In the genomic region with DNA sequence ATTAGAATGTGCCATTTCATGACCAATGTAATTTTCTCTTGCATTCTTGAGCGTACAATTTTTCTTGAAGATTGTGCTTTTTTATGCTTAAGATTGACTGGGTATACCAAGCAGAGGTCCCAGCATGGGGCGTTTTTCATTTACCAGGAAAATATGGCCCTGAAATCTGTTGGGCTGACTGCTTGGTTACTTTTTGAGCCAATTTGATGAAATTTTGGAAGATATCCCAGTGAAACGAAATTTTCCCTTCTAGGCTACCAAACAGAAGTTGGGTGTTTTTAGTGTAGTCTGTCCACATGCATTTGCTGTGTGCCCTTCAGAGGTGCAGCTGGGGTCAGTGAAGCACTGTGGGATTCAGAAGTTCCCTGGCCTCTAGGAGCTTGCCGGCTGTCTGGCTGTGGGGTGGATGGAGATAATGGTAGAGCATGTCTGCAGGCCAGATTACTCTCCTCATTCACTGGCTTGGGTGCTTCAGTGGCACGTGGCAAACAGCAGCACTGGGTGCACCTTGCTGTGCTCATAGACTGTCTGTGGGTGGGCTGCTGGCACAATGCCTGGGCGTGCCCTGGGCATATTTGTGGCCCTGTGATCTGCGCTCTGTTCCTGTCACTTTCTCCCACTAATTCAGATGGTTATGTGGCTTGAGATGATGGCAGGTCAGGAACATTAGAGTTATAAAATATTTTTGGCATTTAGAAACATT, we compare ENCODE assay signal across 18 cellular contexts.
DNase-seq lines count a peak whose midpoint lies in the region; ATAC-seq and TF ChIP-seq lines count a peak whose summit lies in the region.
"Had no signal": no experiment of that assay in that cellular context is flagged by ENCODE, and none has a peak within 500 bp of the region (broad histone marks: within the 10 kb centered on the region; RNA-seq: fewer than 3 reads in every experiment).

No MANE protein-coding gene starts in this region.

- H3K9me3 Mint-ChIP-seq in activated T-helper 17 cell treated with anti-CD3 and anti-CD28 coated beads, Interleukin-2, amount 50 U/mL, for 72 hours = no peaks in the 10 kb centered on the region
- no peaks in the 10 kb centered on the region for H3K9me3 Mint-ChIP-seq in nephron
- H3K9me3 Mint-ChIP-seq: CD8-positive, alpha-beta T cell had no signal

- no peak overlapping the region for H3K27ac ChIP-seq in right atrium auricular region

- no peaks in the 10 kb centered on the region for H3K9me3 ChIP-seq in right atrium auricular region
- H3K9me3 ChIP-seq: BE2C had no signal

- no peak overlapping the region for H3K4me3 ChIP-seq in right atrium auricular region

- TF ChIP-seq CTCF in right atrium auricular region (IDR thresholded peaks at IDR 0.05) (no peak), nephron (IDR thresholded peaks at IDR 0.05; ENCODE audit: unreplicated experiment in 3 of 3) (no peak), GM13976 (IDR thresholded peaks at IDR 0.05; ENCODE audit: borderline replicate concordance, control extremely low read depth, extremely low read depth, insufficient read depth, missing control alignments) (no peak)

- H3K4me3 Mint-ChIP-seq in activated T-helper 17 cell treated with anti-CD3 and anti-CD28 coated beads, Interleukin-2, amount 50 U/mL, for 72 hours = no peak overlapping the region
- H3K4me3 Mint-ChIP-seq in nephron = no peak overlapping the region
- H3K4me3 Mint-ChIP-seq: CD8-positive, alpha-beta T cell had no signal

- DNase-seq in left ventricle myocardium superior (no peak), right atrium auricular region (ENCODE audit: low spot score) (no peak), iPS-NIHi7 (ENCODE audit: extremely low spot score) (no peak), T-helper 2 cell (no peak), GM13976 (ENCODE audit: low spot score) (no peak)
- DNase-seq: BE2C, DMS53, EL, GOT3, NCI-H1092 treated with DMSO at 0.1 percent for 48 hours, NCI-H1694, OCI-M1, Right ventricle myocardium superior had no signal

- intact Hi-C loops in left ventricle myocardium superior (cut with micrococcal nuclease) = no loop called here

- in situ Hi-C loops in GM13976 (cut with MboI; ENCODE audit: low sequenced_read_pairs, unreplicated experiment) = no loop called here

- ATAC-seq in left ventricle myocardium superior = peak; percentile 9
- ATAC-seq in activated T-helper 17 cell treated with anti-CD3 and anti-CD28 coated beads, Interleukin-2, amount 50 U/mL, for 72 hours (replicated peaks) = no peak
- no peak for ATAC-seq in SK-N-SH treated with all-trans-retinoic acid at 6 μM for 48 hours
- ATAC-seq: HCT116 had no signal

- H3K36me3 Mint-ChIP-seq in activated T-helper 17 cell treated with anti-CD3 and anti-CD28 coated beads, Interleukin-2, amount 50 U/mL, for 72 hours (ENCODE audit: low read depth) = peaks cover 5% of the 10 kb centered on the region
- H3K36me3 Mint-ChIP-seq in nephron (ENCODE audit: low read depth) = no peaks in the 10 kb centered on the region
- H3K36me3 Mint-ChIP-seq: CD8-positive, alpha-beta T cell had no signal

- H3K27ac Mint-ChIP-seq in activated T-helper 17 cell treated with anti-CD3 and anti-CD28 coated beads, Interleukin-2, amount 50 U/mL, for 72 hours = peak overlapping the region; percentile 26
- H3K27ac Mint-ChIP-seq in nephron = peak overlapping the region in 2 of 3 experiments; percentile 35 to 36
- H3K27ac Mint-ChIP-seq: CD8-positive, alpha-beta T cell had no signal

- H3K4me1 ChIP-seq in right atrium auricular region = peaks cover 0 to 14% of the 10 kb centered on the region in 2 donors
- H3K4me1 ChIP-seq: BE2C had no signal

- no peaks in the 10 kb centered on the region for H3K27me3 ChIP-seq in right atrium auricular region
- H3K27me3 ChIP-seq: BE2C had no signal

- no peaks in the 10 kb centered on the region for H3K36me3 ChIP-seq in right atrium auricular region
- H3K36me3 ChIP-seq: BE2C had no signal

- H3K4me1 Mint-ChIP-seq in activated T-helper 17 cell treated with anti-CD3 and anti-CD28 coated beads, Interleukin-2, amount 50 U/mL, for 72 hours = peaks cover 26% of the 10 kb centered on the region
- peaks cover 46% of the 10 kb centered on the region for H3K4me1 Mint-ChIP-seq in nephron

- no peaks in the 10 kb centered on the region for H3K27me3 Mint-ChIP-seq in activated T-helper 17 cell treated with anti-CD3 and anti-CD28 coated beads, Interleukin-2, amount 50 U/mL, for 72 hours
- peaks cover 5% of the 10 kb centered on the region for H3K27me3 Mint-ChIP-seq in nephron (ENCODE audit: low read depth)

TF ChIP-seq in SK-N-SH treated with all-trans-retinoic acid at 6 μM for 48 hours, 23 proteins besides CTCF, POLR2A, EP300 and RAD21 (continues in another document):
- no peak for TF ChIP-seq ZFP30 (CRISPR knock-in tag; IDR thresholded peaks at IDR 0.05)
- TF ChIP-seq, protein P1, sequence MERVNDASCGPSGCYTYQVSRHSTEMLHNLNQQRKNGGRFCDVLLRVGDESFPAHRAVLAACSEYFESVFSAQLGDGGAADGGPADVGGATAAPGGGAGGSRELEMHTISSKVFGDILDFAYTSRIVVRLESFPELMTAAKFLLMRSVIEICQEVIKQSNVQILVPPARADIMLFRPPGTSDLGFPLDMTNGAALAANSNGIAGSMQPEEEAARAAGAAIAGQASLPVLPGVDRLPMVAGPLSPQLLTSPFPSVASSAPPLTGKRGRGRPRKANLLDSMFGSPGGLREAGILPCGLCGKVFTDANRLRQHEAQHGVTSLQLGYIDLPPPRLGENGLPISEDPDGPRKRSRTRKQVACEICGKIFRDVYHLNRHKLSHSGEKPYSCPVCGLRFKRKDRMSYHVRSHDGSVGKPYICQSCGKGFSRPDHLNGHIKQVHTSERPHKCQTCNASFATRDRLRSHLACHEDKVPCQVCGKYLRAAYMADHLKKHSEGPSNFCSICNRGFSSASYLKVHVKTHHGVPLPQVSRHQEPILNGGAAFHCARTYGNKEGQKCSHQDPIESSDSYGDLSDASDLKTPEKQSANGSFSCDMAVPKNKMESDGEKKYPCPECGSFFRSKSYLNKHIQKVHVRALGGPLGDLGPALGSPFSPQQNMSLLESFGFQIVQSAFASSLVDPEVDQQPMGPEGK (CRISPR knock-in tag; IDR thresholded peaks at IDR 0.05; ENCODE audit: borderline replicate concordance) = no peak
- no peak for TF ChIP-seq TOX (CRISPR knock-in tag; IDR thresholded peaks at IDR 0.05; ENCODE audit: borderline replicate concordance)
- TF ChIP-seq BACH2 (CRISPR knock-in tag; IDR thresholded peaks at IDR 0.05; ENCODE audit: borderline replicate concordance) = no peak
- TF ChIP-seq ARNTL (CRISPR knock-in tag; IDR thresholded peaks at IDR 0.05; ENCODE audit: borderline replicate concordance, low read depth) = no peak
- TF ChIP-seq CSRNP3 (CRISPR knock-in tag; IDR thresholded peaks at IDR 0.05) = no peak
- TF ChIP-seq ZC3H10 (CRISPR knock-in tag; IDR thresholded peaks at IDR 0.05) = no peak
- no peak for TF ChIP-seq OSR1 (CRISPR knock-in tag; IDR thresholded peaks at IDR 0.05)
- TF ChIP-seq ZNF565 (CRISPR knock-in tag; conservative IDR thresholded peaks at IDR 0.05; ENCODE audit: low read depth) = no peak
- TF ChIP-seq CSDC2 (CRISPR knock-in tag; IDR thresholded peaks at IDR 0.05) = no peak
- TF ChIP-seq PPARA (CRISPR knock-in tag; IDR thresholded peaks at IDR 0.05; ENCODE audit: borderline replicate concordance) = no peak
- no peak for TF ChIP-seq TCF4 (CRISPR knock-in tag; IDR thresholded peaks at IDR 0.05; ENCODE audit: borderline replicate concordance)
- no peak for TF ChIP-seq ESRRG (CRISPR knock-in tag; IDR thresholded peaks at IDR 0.05)
- no peak for TF ChIP-seq ZNF8 (CRISPR knock-in tag; IDR thresholded peaks at IDR 0.05)
- TF ChIP-seq, protein P2, sequence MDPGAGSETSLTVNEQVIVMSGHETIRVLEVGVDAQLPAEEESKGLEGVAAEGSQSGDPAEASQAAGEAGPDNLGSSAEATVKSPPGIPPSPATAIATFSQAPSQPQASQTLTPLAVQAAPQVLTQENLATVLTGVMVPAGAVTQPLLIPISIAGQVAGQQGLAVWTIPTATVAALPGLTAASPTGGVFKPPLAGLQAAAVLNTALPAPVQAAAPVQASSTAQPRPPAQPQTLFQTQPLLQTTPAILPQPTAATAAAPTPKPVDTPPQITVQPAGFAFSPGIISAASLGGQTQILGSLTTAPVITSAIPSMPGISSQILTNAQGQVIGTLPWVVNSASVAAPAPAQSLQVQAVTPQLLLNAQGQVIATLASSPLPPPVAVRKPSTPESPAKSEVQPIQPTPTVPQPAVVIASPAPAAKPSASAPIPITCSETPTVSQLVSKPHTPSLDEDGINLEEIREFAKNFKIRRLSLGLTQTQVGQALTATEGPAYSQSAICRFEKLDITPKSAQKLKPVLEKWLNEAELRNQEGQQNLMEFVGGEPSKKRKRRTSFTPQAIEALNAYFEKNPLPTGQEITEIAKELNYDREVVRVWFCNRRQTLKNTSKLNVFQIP (CRISPR knock-in tag; IDR thresholded peaks at IDR 0.05; ENCODE audit: borderline replicate concordance, low read depth) = no peak
- no peak for TF ChIP-seq CREB5 (CRISPR knock-in tag; IDR thresholded peaks at IDR 0.05; ENCODE audit: low read depth)
- no peak for TF ChIP-seq SNAI2 (CRISPR knock-in tag; IDR thresholded peaks at IDR 0.05)
